ENCODE assay signal across 11 cellular contexts in the genomic region with DNA sequence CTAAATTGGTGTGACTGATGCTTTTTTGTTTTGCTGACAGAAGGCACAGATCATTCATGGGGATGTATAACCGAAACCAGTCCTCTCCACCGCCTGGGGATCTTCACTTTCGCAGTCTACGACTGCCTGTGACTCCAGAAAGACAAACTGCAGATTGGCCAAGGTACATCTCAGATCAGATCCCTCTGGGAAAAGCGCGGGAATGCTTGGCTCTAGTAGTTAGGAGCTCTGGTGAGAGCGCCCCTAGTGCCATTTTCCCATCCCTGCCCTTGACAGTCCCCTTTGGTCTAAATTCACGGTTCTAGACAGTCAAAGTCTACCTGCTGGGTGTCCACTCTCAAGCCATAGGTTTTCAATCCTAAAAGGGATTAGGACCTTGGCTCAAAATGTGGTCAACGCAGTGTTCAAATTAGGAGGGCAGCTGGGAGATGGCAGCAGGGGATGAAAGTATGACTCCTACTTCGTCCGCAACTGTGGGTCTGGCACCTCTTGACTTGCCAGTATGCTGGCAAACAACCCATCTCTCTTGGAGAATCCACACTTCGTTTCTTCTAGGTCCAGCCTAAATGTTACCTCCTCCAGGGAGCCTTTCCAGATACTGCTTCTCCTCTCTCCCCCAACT. TPM values are rescaled to one million over a fixed set of nuclear protein-coding genes. Genes with fewer than 3 reads are reported as not detected.
DNase-seq lines count a peak whose midpoint lies in the region; ATAC-seq, FAIRE-seq and TF ChIP-seq lines count a peak whose summit lies in the region.
"Had no signal": no experiment of that assay in that cellular context is flagged by ENCODE, and none has a peak within 500 bp of the region (broad histone marks: within the 10 kb centered on the region; RNA-seq: fewer than 3 reads in every experiment).

No MANE protein-coding gene starts in this region.

- H3K4me3 ChIP-seq in choroid plexus epithelial cell (ENCODE audit: low read depth, low read length), result no peak overlapping the region
- H3K4me3 ChIP-seq in mesendoderm (ENCODE audit: low read length), result no peak overlapping the region

- peaks cover 2 to 13% (median 10%) of the 10 kb centered on the region in 3 donors for H3K9me3 Mint-ChIP-seq in IgD-negative memory B cell
- no peaks in the 10 kb centered on the region for H3K9me3 Mint-ChIP-seq in activated T-helper 2 cell treated with anti-CD3 and anti-CD28 coated beads, Interferon-gamma antibody, Interleukin-2, Interleukin-4, amounts not matched to agents 10 μg/mL and 5 μg/mL and 100 μg/mL, durations not matched to agents 14 hours and 24 hours and 36 hours

- peaks cover 73% of the 10 kb centered on the region for H3K27me3 Mint-ChIP-seq in IgD-negative memory B cell
- H3K27me3 Mint-ChIP-seq in activated T-helper 2 cell treated with anti-CD3 and anti-CD28 coated beads, Interferon-gamma antibody, Interleukin-2, Interleukin-4, amounts not matched to agents 10 μg/mL and 5 μg/mL and 100 μg/mL, durations not matched to agents 14 hours and 24 hours and 36 hours (ENCODE audit: low read depth), result peaks cover 88% of the 10 kb centered on the region

- FAIRE-seq in D721Med (lab: Jason Lieb, UNC), result no peak

- no peak overlapping the region for H3K23ac ChIP-seq in mesendoderm (ENCODE audit: low read length)

- H4K5ac ChIP-seq in mesendoderm (ENCODE audit: low read length), result no peak overlapping the region

- no peak overlapping the region for H4K8ac ChIP-seq in mesendoderm (ENCODE audit: low read depth, low read length)

- H2BK15ac ChIP-seq in mesendoderm (replicated peaks; ENCODE audit: low read depth), result no peak overlapping the region

- peaks cover 66% of the 10 kb centered on the region for H3K27me3 ChIP-seq in mesendoderm (ENCODE audit: insufficient read depth, low read length, poor library complexity)

- H3K79me1 ChIP-seq in mesendoderm (ENCODE audit: low read length), result no peaks in the 10 kb centered on the region

- no peaks in the 10 kb centered on the region for H3K36me3 ChIP-seq in mesendoderm (ENCODE audit: control insufficient read depth, insufficient read depth, low read length)

- H3K79me2 ChIP-seq in mesendoderm (ENCODE audit: control insufficient read depth, insufficient read depth, low read length), result no peaks in the 10 kb centered on the region

- DNase-seq in D721Med (ENCODE audit: insufficient read length, low spot score) (no peak), choroid plexus epithelial cell (ENCODE audit: low read depth) (no peak), mesendoderm (peak; percentile 90)
- DNase-seq in stimulated activated CD4-positive, alpha-beta T cell treated with anti-CD3 and anti-CD28 coated beads, Interleukin-2, amount 100 ng/mL, for 48 hours, result no peak
- no peak for DNase-seq in activated T-helper 2 cell treated with anti-CD3 and anti-CD28 coated beads, Interferon-gamma antibody, Interleukin-2, Interleukin-4, amounts not matched to agents 10 μg/mL and 5 μg/mL and 100 μg/mL, durations not matched to agents 14 hours and 24 hours and 36 hours (ENCODE audit: low spot score)
- DNase-seq: activated CD4-positive, CD25-positive, alpha-beta regulatory T cell; activated effector memory CD4-positive, alpha-beta T cell treated with Interleukin-2 at 50 U/mL for 16 hours; CD4-positive, alpha-beta memory T cell had no signal

- no peak overlapping the region for H3K9ac ChIP-seq in mesendoderm (ENCODE audit: low read length)

- H3K27ac ChIP-seq in mesendoderm (ENCODE audit: low read depth, low read length), result no peak overlapping the region

- TF ChIP-seq CTCF in D721Med (IDR thresholded peaks at IDR 0.05; ENCODE audit: insufficient read depth, missing control alignments) (peak; percentile 43), choroid plexus epithelial cell (conservative IDR thresholded peaks at IDR 0.05; ENCODE audit: low read depth, low read length) (peak; percentile 16)

- no peak for ATAC-seq in HG03175 (IDR thresholded peaks at IDR 0.05; ENCODE audit: unreplicated experiment)
- ATAC-seq in GM18909 (IDR thresholded peaks at IDR 0.05; ENCODE audit: poor library complexity, unreplicated experiment), result no peak

- H2BK120ac ChIP-seq in mesendoderm (ENCODE audit: low read depth, low read length), result no peak overlapping the region

- no peak overlapping the region for H2BK5ac ChIP-seq in mesendoderm (ENCODE audit: low read length)

- no CpG with 5 or more reads among the region's 12 CpGs for WGBS in mesendoderm (ENCODE audit: extremely low coverage, insufficient coverage, low lambda C conversion rate)

- peak overlapping the region; percentile 33 to 54 (median 51) for H3K27ac Mint-ChIP-seq in IgD-negative memory B cell
- no peak overlapping the region for H3K27ac Mint-ChIP-seq in activated T-helper 2 cell treated with anti-CD3 and anti-CD28 coated beads, Interferon-gamma antibody, Interleukin-2, Interleukin-4, amounts not matched to agents 10 μg/mL and 5 μg/mL and 100 μg/mL, durations not matched to agents 14 hours and 24 hours and 36 hours

- no peak overlapping the region for H3K4me3 Mint-ChIP-seq in IgD-negative memory B cell
- H3K4me3 Mint-ChIP-seq in activated T-helper 2 cell treated with anti-CD3 and anti-CD28 coated beads, Interferon-gamma antibody, Interleukin-2, Interleukin-4, amounts not matched to agents 10 μg/mL and 5 μg/mL and 100 μg/mL, durations not matched to agents 14 hours and 24 hours and 36 hours (ENCODE audit: low read depth), result no peak overlapping the region

- H3K18ac ChIP-seq in mesendoderm (ENCODE audit: low read length), result no peak overlapping the region

- intact Hi-C loops in activated T-helper 2 cell treated with anti-CD3 and anti-CD28 coated beads, Interferon-gamma antibody, Interleukin-2, Interleukin-4, amounts not matched to agents 10 μg/mL and 5 μg/mL and 100 μg/mL, durations not matched to agents 14 hours and 24 hours and 36 hours (cut with micrococcal nuclease), result loop anchor here (5.0 kb wide), 1 partner anchor 35 kb away; no protein-coding TSS in a partner anchor

- H3K36me3 Mint-ChIP-seq in IgD-negative memory B cell, result no peaks in the 10 kb centered on the region
- H3K36me3 Mint-ChIP-seq in activated T-helper 2 cell treated with anti-CD3 and anti-CD28 coated beads, Interferon-gamma antibody, Interleukin-2, Interleukin-4, amounts not matched to agents 10 μg/mL and 5 μg/mL and 100 μg/mL, durations not matched to agents 14 hours and 24 hours and 36 hours (ENCODE audit: low read depth), result no peaks in the 10 kb centered on the region
- H3K36me3 Mint-ChIP-seq: CD4-positive, alpha-beta memory T cell had no signal

- H3K4ac ChIP-seq in mesendoderm (ENCODE audit: low read depth, low read length), result no peak overlapping the region

- no peak overlapping the region for H2AK5ac ChIP-seq in mesendoderm (ENCODE audit: low read length)

- no peak overlapping the region for H3K56ac ChIP-seq in mesendoderm (ENCODE audit: low read length)

- no peak overlapping the region for H3K4me2 ChIP-seq in mesendoderm (ENCODE audit: low read length)

- no peaks in the 10 kb centered on the region for H3K4me1 ChIP-seq in mesendoderm (ENCODE audit: control insufficient read depth, low read depth, low read length)

- peaks cover 4 to 15% (median 8%) of the 10 kb centered on the region in 3 donors for H3K4me1 Mint-ChIP-seq in IgD-negative memory B cell
- peaks cover 4% of the 10 kb centered on the region for H3K4me1 Mint-ChIP-seq in activated T-helper 2 cell treated with anti-CD3 and anti-CD28 coated beads, Interferon-gamma antibody, Interleukin-2, Interleukin-4, amounts not matched to agents 10 μg/mL and 5 μg/mL and 100 μg/mL, durations not matched to agents 14 hours and 24 hours and 36 hours (ENCODE audit: low read depth)

RNA-seq across cellular contexts. Expression of a gene that starts 6.9 kb away (rescaled TPM):
- not detected for polyA plus RNA-seq in IgD-negative memory B cell
- polyA plus RNA-seq in mesendoderm (2013, experiment 1 of 2), result 0.32 TPM
- 0.31 TPM for polyA plus RNA-seq in mesendoderm (2013, experiment 2 of 2)
- not detected in 2 replicates for total RNA-seq in activated T-helper 2 cell treated with anti-CD3 and anti-CD28 coated beads, Interferon-gamma antibody, Interleukin-2, Interleukin-4, amounts not matched to agents 10 μg/mL and 5 μg/mL and 100 μg/mL, durations not matched to agents 14 hours and 24 hours and 36 hours
- total RNA-seq: CD4-positive, alpha-beta memory T cell had no signal
- polyA plus RNA-seq: CD4-positive, alpha-beta memory T cell had no signal
